17 cellular contexts compared by ENCODE assay signal in genomic region chrX:154419688-154420401, GRCh38. TPM values are rescaled to one million over a fixed set of nuclear protein-coding genes. Genes with fewer than 3 reads are reported as not detected.
DNase-seq lines count a peak whose midpoint lies in the region; ATAC-seq and TF ChIP-seq lines count a peak whose summit lies in the region.
"Had no signal": no experiment of that assay in that cellular context is flagged by ENCODE, and none has a peak within 500 bp of the region (broad histone marks: within the 10 kb centered on the region; RNA-seq: fewer than 3 reads in every experiment).

No MANE protein-coding gene starts in this region.

- no peak overlapping the region for H3K9ac ChIP-seq in liver (ENCODE audit: low read depth in 1 of 2, low read length in 2 of 2)

- POLR2A ChIA-PET in HEK293 (lab: Yijun Ruan, JAX): no interaction called here

- no peak for TF ChIP-seq CTCF in HEK293 (tag by site-specific recombination; IDR thresholded peaks at IDR 0.05)
- TF ChIP-seq CTCF in liver (IDR thresholded peaks at IDR 0.05; ENCODE audit: low read depth, low read length, missing input control): no peak
- no peak for TF ChIP-seq CTCF in lower leg skin (IDR thresholded peaks at IDR 0.05)

- ATAC-seq in HG02981 (IDR thresholded peaks at IDR 0.05; ENCODE audit: unreplicated experiment): no peak
- ATAC-seq: activated naive CD8-positive, alpha-beta T cell treated with anti-CD3 and anti-CD28 coated beads, Interleukin-2, amount 50 U/mL, for 24 hours had no signal

- no peak overlapping the region for H3K4me3 ChIP-seq in HEK293 (ENCODE audit: low read depth, low read length)
- no peak overlapping the region for H3K4me3 ChIP-seq in liver (ENCODE audit: low read depth in 1 of 3, low read length in 3 of 3)
- H3K4me3 ChIP-seq in lower leg skin (ENCODE audit: low read depth, poor library complexity, severe bottlenecking): no peak overlapping the region
- H3K4me3 ChIP-seq: prostate gland had no signal

- 81% methylated on average over 19 of the region's 19 CpGs for WGBS in liver
- 81 to 87% methylated on average over 6 to 17 of the region's 19 CpGs for WGBS in lower leg skin, 2 donors

- H3K27ac ChIP-seq in HEK293 (ENCODE audit: extremely low read depth, low read depth, low read length): no peak overlapping the region
- no peak overlapping the region for H3K27ac ChIP-seq in liver (ENCODE audit: low read depth in 1 of 2, low read length in 2 of 2)
- H3K27ac ChIP-seq: prostate gland had no signal

- TF ChIP-seq POLR2A in lower leg skin (IDR thresholded peaks at IDR 0.05): no peak

- peaks cover 4% of the 10 kb centered on the region in 2 experiments; a peak in 2 of 3 replicates for H3K36me3 ChIP-seq in HEK293 (ENCODE audit: control insufficient read depth in 2 of 2, insufficient read depth in 1 of 2, low read length in 2 of 2)
- no peaks in the 10 kb centered on the region for H3K36me3 ChIP-seq in liver (ENCODE audit: control insufficient read depth in 4 of 4, insufficient read depth in 3 of 4, low read depth in 1 of 4, low read length in 3 of 4)
- H3K36me3 ChIP-seq: prostate gland had no signal

- intact Hi-C loops in lower leg skin (cut with DNase I; ENCODE audit: low total_unique reads): no loop called here

- TF ChIP-seq RAD21 in liver (IDR thresholded peaks at IDR 0.05): no peak

- H3K27me3 ChIP-seq in liver (ENCODE audit: control insufficient read depth in 4 of 4, insufficient read depth in 4 of 4, low read length in 3 of 4): no peaks in the 10 kb centered on the region

- H3K4me1 ChIP-seq in HEK293 (ENCODE audit: control insufficient read depth, insufficient read depth, low read length) (no peaks in the 10 kb centered on the region), liver (ENCODE audit: control insufficient read depth in 4 of 4, insufficient read depth in 4 of 4, low read length in 3 of 4) (no peaks in the 10 kb centered on the region)
- H3K4me1 ChIP-seq: prostate gland had no signal

- DNase-seq in SHP77 treated with DMSO at 0.1 percent for 48 hours (lab: John Stamatoyannopoulos, UW) (peak; percentile 60), HuH-7 (ENCODE audit: low spot score) (no peak), lower leg skin (ENCODE audit: low spot score in 2 of 2) (no peak)
- DNase-seq: activated CD4-positive, alpha-beta T cell treated with anti-CD3 and anti-CD28 coated beads, Interleukin-2, amount 50 U/mL, for 1 hour; activated naive CD8-positive, alpha-beta T cell treated with anti-CD3 and anti-CD28 coated beads, Interleukin-2, amount 50 U/mL, for 24 hours; activated T-cell treated with anti-CD3 and anti-CD28 coated beads, Interleukin-2, amount 50 U/mL, for 48 hours; IMR-90; islet precursor cell; NCI-H1048; NCI-H748 treated with DMSO at 0.1 percent for 48 hours; SIG-M5; T1000; trophoblast cell had no signal

- H3K9me3 ChIP-seq in HEK293 (ENCODE audit: control insufficient read depth, insufficient read depth, low read depth, low read length): no peaks in the 10 kb centered on the region
- no peaks in the 10 kb centered on the region for H3K9me3 ChIP-seq in liver (ENCODE audit: control insufficient read depth in 4 of 4, low read length in 3 of 4)
- H3K9me3 ChIP-seq: prostate gland had no signal

- CTCF ChIA-PET in HEK293 (lab: Yijun Ruan, JAX): interaction anchor here (1.3 kb wide), 1 partner anchor 22 kb away, joined by 4 read pairs; the partner anchor contains the start of gene RPL10

TF ChIP-seq in HEK293, 187 proteins besides CTCF, POLR2A, EP300 and RAD21:
- no peak for TF ChIP-seq ZBTB21 (tag by site-specific recombination; IDR thresholded peaks at IDR 0.05)
- peak; percentile 16; the same call in 1 of the 2 replicates for TF ChIP-seq ZNF341 (tag by site-specific recombination; IDR thresholded peaks at IDR 0.05; ENCODE audit: low read depth)
- TF ChIP-seq TCF7L2 (IDR thresholded peaks at IDR 0.05; ENCODE audit: borderline replicate concordance, low read depth, low read length): no peak

TF ChIP-seq in liver, 16 proteins besides CTCF, POLR2A, EP300 and RAD21:
- TF ChIP-seq EGR1 (IDR thresholded peaks at IDR 0.05; ENCODE audit: low read depth in 2 of 2) (no peak), JUND (IDR thresholded peaks at IDR 0.05) (no peak), GABPA (IDR thresholded peaks at IDR 0.05 in 1 of 2, conservative IDR thresholded peaks at IDR 0.05 in 1 of 2) (no peak), MAX (IDR thresholded peaks at IDR 0.05) (no peak), FOXA1 (IDR thresholded peaks at IDR 0.05) (no peak), NR2F2 (IDR thresholded peaks at IDR 0.05) (peak; percentile 25), SP1 (IDR thresholded peaks at IDR 0.05) (no peak), ZBTB33 (IDR thresholded peaks at IDR 0.05) (no peak)

RNA-seq across cellular contexts. Expression of gene TAFAZZIN, which starts 8.5 kb away (rescaled TPM):
- 10 to 100 TPM in 1 of 2 donors, 1 to 10 TPM in 1; 7.8 to 15.6 TPM for total RNA-seq in liver
- 10 to 100 TPM; 10.6 to 16.3 TPM for polyA plus RNA-seq in liver
- 10 to 100 TPM; 34.1 to 89.6 (median 49.0) TPM for total RNA-seq in lower leg skin

RNA-seq across cellular contexts. Expression of gene ATP6AP1, which starts 8.6 kb away (rescaled TPM):
- total RNA-seq in liver (10 to 100 TPM; 35.2 to 38.5 TPM), lower leg skin (10 to 100 TPM; 71.0 to 93.5 (median 78.4) TPM)
- polyA plus RNA-seq in liver: 10 to 100 TPM; 43.1 to 43.3 TPM

RNA-seq across cellular contexts. Expression of gene DNASE1L1, which starts 10.8 kb away (rescaled TPM):
- 10 to 100 TPM; 14.6 to 22.1 TPM for total RNA-seq in liver
- polyA plus RNA-seq in liver: 10 to 100 TPM in 1 of 2 donors, 1 to 10 TPM in 1; 9.3 to 18.7 TPM
- 10 to 100 TPM; 10.5 to 28.5 (median 16.9) TPM for total RNA-seq in lower leg skin

RNA-seq across cellular contexts. Expression of gene GDI1, which starts 17.1 kb away (rescaled TPM):
- 10 to 100 TPM; 13.3 to 27.7 TPM for total RNA-seq in liver
- polyA plus RNA-seq in liver: 10 to 100 TPM; 12.8 to 35.6 TPM
- 10 to 100 TPM; 50.5 to 83.5 (median 61.5) TPM for total RNA-seq in lower leg skin

RNA-seq across cellular contexts. Expression of gene RPL10, which starts 21.7 kb away (rescaled TPM):
- total RNA-seq in liver: 1,000 to 10,000 TPM; 1,323 to 1,523 TPM
- 1,000 to 10,000 TPM in 1 of 2 donors, 100 to 1,000 TPM in 1; 446 to 1,644 TPM for polyA plus RNA-seq in liver
- 1,000 to 10,000 TPM; 3,266 to 8,500 (median 5,564) TPM for total RNA-seq in lower leg skin
